In the genomic region with DNA sequence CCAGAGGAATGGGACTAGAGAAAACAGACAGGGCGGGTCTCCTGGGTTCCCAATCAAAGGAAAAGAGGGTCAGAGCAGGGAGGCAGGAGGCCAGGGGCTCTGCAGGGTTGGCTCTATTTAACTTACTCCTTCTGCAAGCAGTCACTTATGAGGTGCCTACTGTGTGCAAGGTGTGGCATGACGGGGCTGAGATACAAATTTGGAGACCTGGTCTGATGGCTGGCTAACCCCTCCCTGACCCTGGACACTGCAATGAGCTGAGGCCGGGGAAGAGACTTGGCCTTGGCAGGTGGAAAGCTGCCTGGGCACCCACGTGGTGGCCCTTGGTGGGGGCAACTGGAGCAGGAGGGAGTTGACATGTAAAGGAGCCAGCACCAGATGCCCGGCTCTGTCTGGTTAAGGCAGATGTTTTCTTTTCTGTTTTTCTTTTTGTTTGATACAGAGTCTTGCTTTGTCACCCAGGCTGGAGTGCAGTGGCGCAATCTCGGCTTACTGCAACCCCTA, we compare ENCODE assay signal across 1 cellular context.
TF ChIP-seq lines count a peak whose summit lies in the region.

No MANE protein-coding gene starts in this region.

TF ChIP-seq in K562, 482 proteins besides CTCF, POLR2A, EP300 and RAD21:
- peak; percentile 30; the same call in 1 of the 2 replicates for TF ChIP-seq CEBPB (tag; IDR thresholded peaks at IDR 0.05)
- TF ChIP-seq THAP12 (CRISPR knock-in tag; IDR thresholded peaks at IDR 0.05) = no peak
- TF ChIP-seq CCAR2 (IDR thresholded peaks at IDR 0.05; ENCODE audit: low read depth, low read length) = no peak
